Comparison of ENCODE assay signal across 15 cellular contexts in the genomic region with DNA sequence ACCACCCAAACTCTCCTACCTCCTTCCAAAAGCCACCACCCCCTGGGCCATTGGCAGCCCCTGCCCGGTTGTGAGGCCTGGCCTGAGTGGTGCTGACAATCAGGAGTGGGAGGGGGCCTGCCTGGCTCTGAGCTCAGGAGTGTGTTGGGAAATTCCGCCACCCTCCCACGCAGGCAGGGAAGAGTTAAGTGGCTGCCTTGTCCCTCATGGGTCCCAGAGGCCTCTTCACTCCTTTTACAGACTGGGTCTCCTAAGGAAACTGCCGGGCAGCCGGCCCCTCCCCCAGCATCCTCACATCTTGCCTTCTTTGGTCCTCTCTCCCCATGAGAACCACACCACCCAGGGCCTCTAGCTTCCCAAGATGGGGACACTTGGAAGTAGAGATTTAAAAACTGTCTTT. TPM values are rescaled to one million over a fixed set of nuclear protein-coding genes. Genes with fewer than 3 reads are reported as not detected.
DNase-seq lines count a peak whose midpoint lies in the region; ATAC-seq and TF ChIP-seq lines count a peak whose summit lies in the region.
"Had no signal": no experiment of that assay in that cellular context is flagged by ENCODE, and none has a peak within 500 bp of the region (broad histone marks: within the 10 kb centered on the region; RNA-seq: fewer than 3 reads in every experiment).

No MANE protein-coding gene starts in this region.

- no peaks in the 10 kb centered on the region for H3K27me3 Mint-ChIP-seq in IgD-negative memory B cell
- no peaks in the 10 kb centered on the region for H3K27me3 Mint-ChIP-seq in dendritic cell treated with granulocyte-macrophage colony-stimulating factor and Interleukin-4, amounts not matched to agents 40 ng/mL and 50 ng/mL, for 4 days
- H3K27me3 Mint-ChIP-seq: CD8-positive, alpha-beta memory T cell; central memory CD8-positive, alpha-beta T cell had no signal

- in situ Hi-C loops in transverse colon (cut with MboI; ENCODE audit: low pct_ligation_motif_present in 1 of 4, low pct_unique_long_range_greater_than_20kb in 1 of 4, low sequenced_read_pairs in 3 of 4) (no loop called here), G401 (cut with HindIII; ENCODE audit: low sequenced_read_pairs) (no loop called here)

- peak overlapping the region in 2 of 4 donors; percentile 22 to 91 for H3K4me3 Mint-ChIP-seq in IgD-negative memory B cell
- H3K4me3 Mint-ChIP-seq in dendritic cell treated with granulocyte-macrophage colony-stimulating factor and Interleukin-4, amounts not matched to agents 40 ng/mL and 50 ng/mL, for 4 days, result no peak overlapping the region
- H3K4me3 Mint-ChIP-seq: CD8-positive, alpha-beta memory T cell; central memory CD8-positive, alpha-beta T cell; stimulated activated effector memory CD8-positive, alpha-beta T cell treated with anti-CD3 and anti-CD28 coated beads, Interleukin-12 subunit alpha, Interleukin-12 subunit beta, amount 100 ng/mL, for 72 hours had no signal

- 37% methylated on average over 4 of the region's 5 CpGs; no CpG with 5 or more reads in 1 of the 2 donors for WGBS in transverse colon (ENCODE audit: low coverage in 1 of 2), 2 donors

- H3K9ac ChIP-seq in mucosa of stomach (ENCODE audit: low read length), result peak overlapping the region; percentile 29

- no peak for ATAC-seq in GM18520 (IDR thresholded peaks at IDR 0.05; ENCODE audit: unreplicated experiment)
- ATAC-seq: stimulated activated effector memory CD8-positive, alpha-beta T cell treated with anti-CD3 and anti-CD28 coated beads, Interleukin-12 subunit alpha, Interleukin-12 subunit beta, amount 100 ng/mL, for 72 hours had no signal

- H3K36me3 ChIP-seq in mucosa of stomach (ENCODE audit: control insufficient read depth, insufficient read depth, low read length) (no peaks in the 10 kb centered on the region), transverse colon (no peaks in the 10 kb centered on the region)

- peaks cover 39 to 63% (median 58%) of the 10 kb centered on the region in 3 donors for H3K4me1 Mint-ChIP-seq in IgD-negative memory B cell
- peaks cover 95% of the 10 kb centered on the region for H3K4me1 Mint-ChIP-seq in dendritic cell treated with granulocyte-macrophage colony-stimulating factor and Interleukin-4, amounts not matched to agents 40 ng/mL and 50 ng/mL, for 4 days (ENCODE audit: low read depth)

- H3K27ac Mint-ChIP-seq in IgD-negative memory B cell, result peak overlapping the region; percentile 1 to 80 (median 78)
- H3K27ac Mint-ChIP-seq in dendritic cell treated with granulocyte-macrophage colony-stimulating factor and Interleukin-4, amounts not matched to agents 40 ng/mL and 50 ng/mL, for 4 days, result peak overlapping the region; percentile 66
- H3K27ac Mint-ChIP-seq: stimulated activated effector memory CD8-positive, alpha-beta T cell treated with anti-CD3 and anti-CD28 coated beads, Interleukin-12 subunit alpha, Interleukin-12 subunit beta, amount 100 ng/mL, for 72 hours had no signal

- H3K4me1 ChIP-seq in mucosa of stomach (ENCODE audit: control insufficient read depth, insufficient read depth, low read length) (peaks cover 92% of the 10 kb centered on the region), transverse colon (peaks cover 67 to 97% (median 84%) of the 10 kb centered on the region in 4 donors)

- TF ChIP-seq CTCF in transverse colon (IDR thresholded peaks at IDR 0.05), result no peak

- H3K27ac ChIP-seq in transverse colon, result peak overlapping the region; percentile 85 to 88 (median 86)

- H3K9me3 ChIP-seq in mucosa of stomach (ENCODE audit: control insufficient read depth, low read length), result no peaks in the 10 kb centered on the region
- H3K9me3 ChIP-seq in transverse colon, result no peaks in the 10 kb centered on the region

- TF ChIP-seq POLR2A in transverse colon (IDR thresholded peaks at IDR 0.05), result no peak

- H3K27me3 ChIP-seq in mucosa of stomach (ENCODE audit: control insufficient read depth, insufficient read depth, low read length), result no peaks in the 10 kb centered on the region
- H3K27me3 ChIP-seq in transverse colon, result no peaks in the 10 kb centered on the region

- no peaks in the 10 kb centered on the region for H3K36me3 Mint-ChIP-seq in IgD-negative memory B cell
- peaks cover 58% of the 10 kb centered on the region for H3K36me3 Mint-ChIP-seq in dendritic cell treated with granulocyte-macrophage colony-stimulating factor and Interleukin-4, amounts not matched to agents 40 ng/mL and 50 ng/mL, for 4 days (ENCODE audit: low read depth)

- no peak for TF ChIP-seq EP300 in transverse colon (IDR thresholded peaks at IDR 0.05; ENCODE audit: low read depth)

- H3K9me3 Mint-ChIP-seq in IgD-negative memory B cell, result peaks cover 0 to 4% (median 0%) of the 10 kb centered on the region in 3 donors
- peaks cover 9% of the 10 kb centered on the region for H3K9me3 Mint-ChIP-seq in dendritic cell treated with granulocyte-macrophage colony-stimulating factor and Interleukin-4, amounts not matched to agents 40 ng/mL and 50 ng/mL, for 4 days

- no peak for DNase-seq in transverse colon
- DNase-seq in G401 (ENCODE audit: low spot score), result no peak
- DNase-seq in AG20443 (ENCODE audit: low spot score), result no peak
- DNase-seq: activated gamma-delta T cell treated with Interleukin-2 at 50 U/mL for 16 hours; CD8-positive, alpha-beta memory T cell; NCI-H1048; NCI-H226; stimulated activated CD4-positive, alpha-beta T cell treated with anti-CD3 and anti-CD28 coated beads, Interleukin-2, amount 100 ng/mL, for 24 hours; T-helper 1 cell had no signal

- intact Hi-C loops in dendritic cell treated with granulocyte-macrophage colony-stimulating factor and Interleukin-4, amounts not matched to agents 40 ng/mL and 50 ng/mL, for 4 days (cut with micrococcal nuclease), result loop anchor here (10.0 kb wide), 1 partner anchor 47 kb away; no protein-coding TSS in a partner anchor
- intact Hi-C loops in transverse colon (cut with DNase I; ENCODE audit: low total_unique reads), result no loop called here

- no peak overlapping the region for H3K4me3 ChIP-seq in mucosa of stomach (ENCODE audit: low read length)
- no peak overlapping the region for H3K4me3 ChIP-seq in transverse colon

RNA-seq across cellular contexts. Expression of gene PPARGC1B, which starts 47.3 kb away (rescaled TPM):
- 10.9 TPM for polyA plus RNA-seq in IgD-negative memory B cell
- 100 to 1,000 TPM in 1 of 4 donors, 10 to 100 TPM in 3; 39.2 to 129 (median 58.3) TPM for total RNA-seq in transverse colon
- total RNA-seq in G401 (2014; rRNA removed; shearing (Covaris generic)), result 1.2 and 2.4 TPM in 2 replicates

Comparison
In these comparisons a context has a peak if more than half of its experiments do, and no peak if none do; other contexts are left out.
1. RNA of gene PPARGC1B, which starts 47.3 kb away (total RNA-seq): 39.2 to 129 TPM in transverse colon; 1.2 to 2.4 TPM in G401; every median in the first group is over 10 times any median in the second.